In the genomic region with DNA sequence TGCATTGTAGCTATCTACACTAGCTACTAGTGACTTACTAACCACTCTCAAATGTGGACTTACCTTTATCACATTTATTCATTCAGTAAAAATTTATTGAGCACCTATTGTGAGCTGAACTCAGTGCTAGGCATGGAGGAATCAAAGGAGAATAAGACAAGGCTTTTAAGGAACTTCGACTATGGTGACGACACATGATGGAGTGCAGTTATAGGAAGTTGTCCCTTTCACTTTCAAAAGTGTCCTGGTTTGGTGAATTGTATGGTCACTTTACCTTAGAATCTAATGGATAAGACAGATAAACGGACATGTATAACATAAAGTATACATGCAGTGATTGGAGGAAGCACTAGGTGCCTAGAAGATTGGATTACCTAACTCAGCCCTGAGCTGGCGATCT, we compare ENCODE assay signal across 22 cellular contexts.
"Had no signal": no experiment of that assay in that cellular context is flagged by ENCODE, and none has a peak within 500 bp of the region (broad histone marks: within the 10 kb centered on the region; RNA-seq: fewer than 3 reads in every experiment).

No MANE protein-coding gene starts in this region.

- H2AFZ ChIP-seq: neural progenitor cell had no signal

- H3K4me2 ChIP-seq: neural progenitor cell, smooth muscle cell had no signal

- H3K9ac ChIP-seq: neural progenitor cell had no signal

- H3K27ac ChIP-seq: gastrocnemius medialis, left ventricle myocardium inferior, neural progenitor cell, psoas muscle, right lobe of liver, thoracic aorta, upper lobe of left lung had no signal

- H3K9me3 ChIP-seq: gastrocnemius medialis, heart left ventricle, left ventricle myocardium inferior, psoas muscle, right lobe of liver, thoracic aorta, upper lobe of left lung had no signal

- H3K4me3 ChIP-seq: gastrocnemius medialis, heart left ventricle, left ventricle myocardium inferior, neural progenitor cell, psoas muscle, right lobe of liver, smooth muscle cell, thoracic aorta, upper lobe of left lung had no signal

- H3K36me3 ChIP-seq: adrenal gland, gastrocnemius medialis, heart left ventricle, left ventricle myocardium inferior, neural progenitor cell, right lobe of liver, thoracic aorta had no signal

- DNase-seq: activated B cell treated with CpG ODN at 0.5 μM for 24 hours; activated CD4-positive, alpha-beta memory T cell treated with anti-CD3 and anti-CD28 coated beads for 36 hours; activated CD4-positive, alpha-beta T cell treated with anti-CD3 and anti-CD28 coated beads for 4 hours; activated gamma-delta T cell treated with Interleukin-2 at 50 U/mL for 16 hours; activated T-cell treated with anti-CD3 and anti-CD28 coated beads for 4 hours; adrenal gland; effector CD8-positive, alpha-beta T cell; gastrocnemius medialis; heart left ventricle; kidney glomerular epithelial cell; left ventricle myocardium inferior; mammary epithelial cell; psoas muscle; right lobe of liver; stimulated activated CD4-positive, alpha-beta T cell treated with anti-CD3 and anti-CD28 coated beads, Interleukin-4, amount 100 ng/mL, for 4 hours; stimulated activated naive B cell treated with anti-CD40 and anti-IgM and Interleukin-4, amounts not matched to agents 10 μg/mL and 1 μg/mL and 100 μg/mL, for 72 hours; upper lobe of left lung had no signal

- ATAC-seq: activated naive CD4-positive, alpha-beta T cell treated with anti-CD3 and anti-CD28 coated beads, Interleukin-2, amount 50 U/mL, for 72 hours; esophagus mucosa; gastrocnemius medialis; heart left ventricle; psoas muscle; right lobe of liver; stimulated activated naive B cell treated with anti-CD40 and anti-IgM and Interleukin-4, amounts not matched to agents 10 μg/mL and 1 μg/mL and 100 μg/mL, for 72 hours had no signal

- H3K27me3 ChIP-seq: adrenal gland, gastrocnemius medialis, heart left ventricle, right lobe of liver, upper lobe of left lung had no signal
